ENCODE assay signal across 20 cellular contexts in the genomic region with DNA sequence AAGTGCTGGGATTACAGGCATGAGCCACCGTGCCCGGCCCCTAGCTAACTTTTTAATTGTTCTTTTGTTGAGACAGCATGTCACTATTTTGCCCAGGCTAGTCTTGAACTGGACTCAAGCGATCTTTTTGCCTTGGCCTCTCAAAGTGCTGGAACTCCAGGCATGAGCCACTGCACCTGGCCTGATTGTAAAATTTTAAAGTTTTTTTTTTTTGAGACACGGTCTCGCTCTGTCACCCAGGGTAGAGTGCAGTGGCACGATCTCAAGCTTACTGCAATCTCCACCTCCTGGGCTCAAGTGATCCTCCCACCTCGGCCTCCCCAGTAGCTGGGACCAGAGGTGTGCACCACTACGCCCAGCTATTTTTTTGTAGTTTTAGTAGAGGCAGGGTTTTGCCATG.
"Had no signal": no experiment of that assay in that cellular context is flagged by ENCODE, and none has a peak within 500 bp of the region (broad histone marks: within the 10 kb centered on the region; RNA-seq: fewer than 3 reads in every experiment).

No MANE protein-coding gene starts in this region.

- H3K27me3 ChIP-seq: neutrophil, pancreas, stomach, thyroid gland had no signal

- H3K9me3 ChIP-seq: lower lobe of right lung, neutrophil, pancreas, stomach, thyroid gland had no signal

- H3K4me2 ChIP-seq: smooth muscle cell had no signal

- H3K27ac Mint-ChIP-seq: effector memory CD8-positive, alpha-beta T cell; natural killer cell treated with Interleukin-12 subunit alpha and Interleukin-12 subunit beta and Interleukin-15 and Interleukin-18, amount 100 ng/mL, for 72 hours had no signal

- H3K9me3 Mint-ChIP-seq: effector memory CD8-positive, alpha-beta T cell; natural killer cell treated with Interleukin-12 subunit alpha and Interleukin-12 subunit beta and Interleukin-15 and Interleukin-18, amount 100 ng/mL, for 72 hours; neural crest cell had no signal

- H3K36me3 ChIP-seq: lower lobe of right lung, neutrophil, pancreas, thyroid gland had no signal

- H3K4me1 ChIP-seq: lower lobe of right lung, pancreas, thyroid gland had no signal

- ATAC-seq: effector memory CD8-positive, alpha-beta T cell; left ventricle myocardium superior; lower lobe of right lung; natural killer cell treated with Interleukin-12 subunit alpha and Interleukin-12 subunit beta and Interleukin-15 and Interleukin-18, amount 100 ng/mL, for 72 hours; pancreas; sciatic nerve had no signal

- H3K36me3 Mint-ChIP-seq: natural killer cell treated with Interleukin-12 subunit alpha and Interleukin-12 subunit beta and Interleukin-15 and Interleukin-18, amount 100 ng/mL, for 72 hours had no signal

- H3K27me3 Mint-ChIP-seq: naive B cell; natural killer cell treated with Interleukin-12 subunit alpha and Interleukin-12 subunit beta and Interleukin-15 and Interleukin-18, amount 100 ng/mL, for 72 hours had no signal

- H3K27ac ChIP-seq: lower lobe of right lung, neutrophil, pancreas, stomach, thyroid gland had no signal

- DNase-seq: cortex of kidney; effector memory CD8-positive, alpha-beta T cell; head of caudate nucleus; left ventricle myocardium superior; lower lobe of right lung; naive B cell; pancreas; stimulated activated CD4-positive, alpha-beta T cell treated with anti-CD3 and anti-CD28 coated beads, Interleukin-12 subunit alpha, Interleukin-12 subunit beta, amount 100 ng/mL, for 4 hours; stimulated activated CD4-positive, alpha-beta T cell treated with anti-CD3 and anti-CD28 coated beads, Interleukin-1b, Interleukin-23, amount 100 ng/mL, for 48 hours; stimulated activated CD4-positive, alpha-beta T cell treated with anti-CD3 and anti-CD28 coated beads, Interleukin-4, amount 100 ng/mL, for 1 hour; stimulated activated CD8-positive, alpha-beta memory T cell treated with anti-CD3 and anti-CD28 coated beads, Interleukin-4, amount 100 ng/mL, for 48 hours; stimulated activated naive CD4-positive, alpha-beta T cell treated with Interleukin-2 at 50 U/mL for 16 hours; stomach; thyroid gland; trophoblast cell had no signal

- H3K4me3 ChIP-seq: lower lobe of right lung, pancreas, smooth muscle cell, stomach, thyroid gland had no signal

- H3K4me3 Mint-ChIP-seq: effector memory CD8-positive, alpha-beta T cell; natural killer cell treated with Interleukin-12 subunit alpha and Interleukin-12 subunit beta and Interleukin-15 and Interleukin-18, amount 100 ng/mL, for 72 hours; neural crest cell had no signal
